ENCODE assay signal across 8 cellular contexts in genomic region chr17:63842173-63842539, GRCh38. TPM values are rescaled to one million over a fixed set of nuclear protein-coding genes. Genes with fewer than 3 reads are reported as not detected.
A peak's percentile ranks its signal among the peaks of the same experiment; 100 is the strongest.
DNase-seq lines count a peak whose midpoint lies in the region; ATAC-seq and TF ChIP-seq lines count a peak whose summit lies in the region.

No MANE protein-coding gene starts in this region.

- peaks cover 30% of the 10 kb centered on the region for H3K4me1 ChIP-seq in RWPE2 (ENCODE audit: insufficient read depth, poor library complexity, severe bottlenecking)

- ATAC-seq in HG02840 (IDR thresholded peaks at IDR 0.05; ENCODE audit: low FRiP score, unreplicated experiment) = peak; percentile 21
- ATAC-seq in RWPE2 (ENCODE audit: low read depth) = peak; percentile 3; the same call in 2 of the 3 replicates
- peak; percentile 7 for ATAC-seq in omental fat pad (ENCODE audit: low FRiP score)

- no peaks in the 10 kb centered on the region for H3K27me3 ChIP-seq in RWPE2 (ENCODE audit: insufficient read depth, poor library complexity, severe bottlenecking)

- H3K4me3 ChIP-seq in RWPE2 (ENCODE audit: severe bottlenecking) = peak overlapping the region; percentile 95
- H3K4me3 ChIP-seq in epithelial cell of proximal tubule (ENCODE audit: low read depth, low read length) = peak overlapping the region; percentile 72

- TF ChIP-seq CTCF in RWPE2 (IDR thresholded peaks at IDR 0.05; ENCODE audit: poor library complexity, severe bottlenecking) (no peak), epithelial cell of proximal tubule (conservative IDR thresholded peaks at IDR 0.05; ENCODE audit: low read depth, low read length) (no peak), omental fat pad (IDR thresholded peaks at IDR 0.05) (no peak)

- H3K27ac ChIP-seq in RWPE2 (ENCODE audit: poor library complexity, severe bottlenecking) = peak overlapping the region; percentile 69

- peak; percentile 54 for DNase-seq in activated CD4-positive, alpha-beta T cell treated with anti-CD3 and anti-CD28 coated beads for 48 hours
- no peak for DNase-seq in activated CD4-positive, alpha-beta T cell treated with anti-CD3 and anti-CD28 coated beads, Interleukin-2, amount 50 U/mL, for 1 hour
- DNase-seq in RWPE2 (ENCODE audit: low spot score) (no peak), epithelial cell of proximal tubule (ENCODE audit: low read depth) (no peak), omental fat pad (ENCODE audit: low spot score) (no peak), DMS79 (lab: John Stamatoyannopoulos, UW) (no peak), NCI-H187 (lab: John Stamatoyannopoulos, UW) (no peak)

- no peaks in the 10 kb centered on the region for H3K36me3 ChIP-seq in RWPE2 (ENCODE audit: low read depth)

- H3K9me3 ChIP-seq in RWPE2 (ENCODE audit: severe bottlenecking) = no peaks in the 10 kb centered on the region

RNA-seq across cellular contexts. Expression of gene SMARCD2, which starts 0.3 kb away (rescaled TPM):
- total RNA-seq in epithelial cell of proximal tubule = 95.9 and 135 TPM in 2 replicates
- 100 to 1,000 TPM in 3 of 4 donors, 10 to 100 TPM in 1; 77.5 to 246 (median 109) TPM for total RNA-seq in omental fat pad

RNA-seq across cellular contexts. Expression of gene FTSJ3, which starts 14.7 kb away (rescaled TPM):
- total RNA-seq in epithelial cell of proximal tubule = 71.7 and 86.2 TPM in 2 replicates
- total RNA-seq in omental fat pad = 10 to 100 TPM; 39.1 to 46.4 (median 40.4) TPM

RNA-seq across cellular contexts. Expression of gene PSMC5, which starts 14.9 kb away (rescaled TPM):
- 83.9 and 109 TPM in 2 replicates for total RNA-seq in epithelial cell of proximal tubule
- total RNA-seq in omental fat pad = 100 to 1,000 TPM in 3 of 4 donors, 10 to 100 TPM in 1; 91.0 to 119 (median 103) TPM

RNA-seq across cellular contexts. Expression of gene CSH2, which starts 31.3 kb away (rescaled TPM):
- total RNA-seq in epithelial cell of proximal tubule (not detected in 2 replicates), omental fat pad (not detected)

RNA-seq across cellular contexts. Expression of gene GH2, which starts 39.6 kb away (rescaled TPM):
- total RNA-seq in epithelial cell of proximal tubule (not detected in 2 replicates), omental fat pad (not detected)
